12 cellular contexts compared by ENCODE assay signal in the genomic region with DNA sequence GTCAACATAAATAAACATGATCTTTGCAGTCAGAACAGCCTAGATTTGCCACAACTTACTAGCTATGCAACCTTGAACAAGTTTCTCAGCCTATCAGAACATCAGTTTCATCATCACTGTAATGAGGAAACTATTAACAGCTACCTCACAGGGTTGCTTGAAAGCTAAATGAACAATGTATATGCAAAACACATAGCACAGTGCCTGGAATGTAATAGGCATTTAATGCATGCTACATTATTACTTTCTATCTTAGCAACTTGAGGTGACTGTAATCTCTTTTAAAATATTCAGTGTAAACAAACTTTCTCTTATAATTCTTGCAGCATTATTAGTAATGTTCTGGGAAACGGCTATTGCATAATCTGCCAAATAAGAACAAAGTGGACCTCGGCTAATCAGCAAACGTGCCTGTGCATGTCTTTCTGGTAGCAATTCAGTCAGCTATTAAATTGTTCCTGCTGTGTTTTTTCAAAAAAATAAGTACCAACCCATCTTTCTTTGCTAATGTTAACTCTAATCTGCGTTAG.
DNase-seq lines count a peak whose midpoint lies in the region; ATAC-seq and TF ChIP-seq lines count a peak whose summit lies in the region.
"Had no signal": no experiment of that assay in that cellular context is flagged by ENCODE, and none has a peak within 500 bp of the region (broad histone marks: within the 10 kb centered on the region; RNA-seq: fewer than 3 reads in every experiment).

No MANE protein-coding gene starts in this region.

- no peak for TF ChIP-seq POLR2A in stomach (IDR thresholded peaks at IDR 0.05)

- no peak overlapping the region for H3K4me2 ChIP-seq in MM.1S (ENCODE audit: low read depth, low read length)

- no peak for TF ChIP-seq EP300 in stomach (IDR thresholded peaks at IDR 0.05)

- intact Hi-C loops in right cardiac atrium (cut with DNase I), result no loop called here
- intact Hi-C loops in stomach (cut with DNase I; ENCODE audit: low total_unique reads), result no loop called here

- H3K27me3 ChIP-seq in right cardiac atrium (ENCODE audit: control insufficient read depth, insufficient read depth) (no peaks in the 10 kb centered on the region), stomach (no peaks in the 10 kb centered on the region), MM.1S (replicated peaks; ENCODE audit: insufficient read depth, low read length) (no peaks in the 10 kb centered on the region)

- no peaks in the 10 kb centered on the region for H3F3A ChIP-seq in MM.1S (ENCODE audit: insufficient read depth, low read length)

- H2AFZ ChIP-seq in MM.1S (ENCODE audit: low read length), result no peak overlapping the region

- no peaks in the 10 kb centered on the region for H3K4me1 ChIP-seq in right cardiac atrium (ENCODE audit: control insufficient read depth, insufficient read depth, low read length)
- peaks cover 6 to 47% (median 23%) of the 10 kb centered on the region in 4 donors for H3K4me1 ChIP-seq in stomach
- no peaks in the 10 kb centered on the region for H3K4me1 ChIP-seq in MM.1S (ENCODE audit: low read length)
- H3K4me1 ChIP-seq: psoas muscle had no signal

- no peak overlapping the region for H3K9ac ChIP-seq in MM.1S (ENCODE audit: low read length)

- peak; percentile 66 to 77 for ATAC-seq in right cardiac atrium
- ATAC-seq: Panc1, psoas muscle had no signal

- peak; percentile 2 for DNase-seq in H4 (ENCODE audit: low spot score)
- peak; percentile 71 for DNase-seq in amniotic epithelial cell (ENCODE audit: low read depth)
- DNase-seq in right cardiac atrium, result no peak
- peak; percentile 33 for DNase-seq in stomach
- no peak for DNase-seq in NCI-H510A (lab: John Stamatoyannopoulos, UW)
- DNase-seq in DMS79 (lab: John Stamatoyannopoulos, UW), result no peak
- DNase-seq in iPS-NIHi11 (ENCODE audit: low spot score), result no peak
- DNase-seq in MM.1S, result no peak
- DNase-seq: activated effector memory CD4-positive, alpha-beta T cell treated with anti-CD3 and anti-CD28 coated beads, Interleukin-2, amount 50 U/mL, for 16 hours; NCI-H1694 treated with DMSO at 0.1 percent for 48 hours; psoas muscle had no signal

- H3K4me3 ChIP-seq in right cardiac atrium (ENCODE audit: low read length) (no peak overlapping the region), stomach (peak overlapping the region in 1 of 4 donors; percentile 1), MM.1S (ENCODE audit: low read length) (no peak overlapping the region)
- H3K4me3 ChIP-seq: psoas muscle had no signal

- no peaks in the 10 kb centered on the region for H3K36me3 ChIP-seq in stomach
- H3K36me3 ChIP-seq in MM.1S (replicated peaks; ENCODE audit: insufficient read depth, low read length), result no peaks in the 10 kb centered on the region

- 44% methylated on average over 4 of the region's 4 CpGs for WGBS in right cardiac atrium
- WGBS in stomach, 5 donors, result 9 to 27% (median 17%) methylated on average over 4 of the region's 4 CpGs

- H3K27ac ChIP-seq in right cardiac atrium (ENCODE audit: low read length), result no peak overlapping the region
- H3K27ac ChIP-seq in stomach, result peak overlapping the region in 4 of 5 donors; percentile 22 to 77 (median 48)
- no peak overlapping the region for H3K27ac ChIP-seq in MM.1S (ENCODE audit: low read length)
- H3K27ac ChIP-seq: psoas muscle had no signal

- no peaks in the 10 kb centered on the region for H3K9me3 ChIP-seq in right cardiac atrium (ENCODE audit: control insufficient read depth, low read length)
- H3K9me3 ChIP-seq in stomach, result no peaks in the 10 kb centered on the region
- H3K9me3 ChIP-seq in MM.1S (replicated peaks; ENCODE audit: insufficient read depth, low read length), result no peaks in the 10 kb centered on the region
- H3K9me3 ChIP-seq: psoas muscle had no signal

- no peaks in the 10 kb centered on the region for H3K9me2 ChIP-seq in MM.1S (replicated peaks; ENCODE audit: insufficient read depth, low read length)

- H3K79me2 ChIP-seq in MM.1S (ENCODE audit: low read length), result no peaks in the 10 kb centered on the region

- TF ChIP-seq CTCF in stomach (IDR thresholded peaks at IDR 0.05) (no peak), MM.1S (IDR thresholded peaks at IDR 0.05; ENCODE audit: low read length) (no peak)

- H4K20me1 ChIP-seq in MM.1S (ENCODE audit: insufficient read depth, low read length), result no peaks in the 10 kb centered on the region

Comparison
In these comparisons a context has a peak if more than half of its experiments do, and no peak if none do; other contexts are left out.
1. DNase-seq: peak in H4 (single experiment), amniotic epithelial cell (single experiment) and stomach (single experiment); none in right cardiac atrium (0 of 3), NCI-H510A (single experiment), DMS79 (single experiment), iPS-NIHi11 (single experiment) and MM.1S (single experiment).
2. H3K27ac ChIP-seq: peak in stomach (4 of 5); none in right cardiac atrium (single experiment) and MM.1S (single experiment).